In genomic region chr6:135053433-135053832, GRCh38 we compare ENCODE assay signal across 9 cellular contexts. TPM values are rescaled to one million over a fixed set of nuclear protein-coding genes. Genes with fewer than 3 reads are reported as not detected.
DNase-seq lines count a peak whose midpoint lies in the region; ATAC-seq and TF ChIP-seq lines count a peak whose summit lies in the region.
"Had no signal": no experiment of that assay in that cellular context is flagged by ENCODE, and none has a peak within 500 bp of the region (broad histone marks: within the 10 kb centered on the region; RNA-seq: fewer than 3 reads in every experiment).

No MANE protein-coding gene starts in this region.

- H3K4me1 Mint-ChIP-seq in activated CD8-positive, alpha-beta memory T cell treated with anti-CD3 and anti-CD28 coated beads, Interleukin-2, amount 10 ng/mL, durations not matched to agents 7 days and 5 days: peaks cover 44% of the 10 kb centered on the region
- H3K4me1 Mint-ChIP-seq in activated CD4-positive, alpha-beta memory T cell treated with anti-CD3 and anti-CD28 coated beads for 36 hours (ENCODE audit: low read depth): peaks cover 43% of the 10 kb centered on the region

- H3K27me3 ChIP-seq in stomach: no peaks in the 10 kb centered on the region

- no peak for ATAC-seq in activated CD8-positive, alpha-beta memory T cell treated with anti-CD3 and anti-CD28 coated beads, Interleukin-2, amount 10 ng/mL, durations not matched to agents 7 days and 5 days
- no peak for ATAC-seq in GM19324 (IDR thresholded peaks at IDR 0.05; ENCODE audit: low FRiP score, unreplicated experiment)

- POLR2A ChIA-PET in activated CD4-positive, alpha-beta memory T cell treated with anti-CD3 and anti-CD28 coated beads for 36 hours (lab: Charles Lee): interaction anchor here (0.8 to 2.5 kb wide), 2 partner anchors 34 to 41 kb away, joined by 7 to 25 read pairs; no protein-coding TSS in a partner anchor

- CTCF ChIA-PET in activated CD8-positive, alpha-beta memory T cell treated with anti-CD3 and anti-CD28 coated beads, Interleukin-2, amount 10 ng/mL, durations not matched to agents 7 days and 5 days (lab: Charles Lee): interaction anchor here (1.8 kb wide), 1 partner anchor 36 kb away, joined by 4 read pairs; no protein-coding TSS in a partner anchor
- CTCF ChIA-PET in activated CD4-positive, alpha-beta memory T cell treated with anti-CD3 and anti-CD28 coated beads for 36 hours (lab: Charles Lee): interaction anchor here (1.0 to 1.6 kb wide), 2 partner anchors 10 to 127 kb away, joined by 3 to 4 read pairs; partner anchors contain the start of gene MYB

- H3K27ac Mint-ChIP-seq in activated CD8-positive, alpha-beta memory T cell treated with anti-CD3 and anti-CD28 coated beads, Interleukin-2, amount 10 ng/mL, durations not matched to agents 7 days and 5 days: peak overlapping the region; percentile 92
- peak overlapping the region; percentile 96 for H3K27ac Mint-ChIP-seq in activated CD4-positive, alpha-beta memory T cell treated with anti-CD3 and anti-CD28 coated beads for 36 hours

- DNase-seq in activated CD8-positive, alpha-beta memory T cell treated with anti-CD3 and anti-CD28 coated beads, Interleukin-2, amount 10 ng/mL, durations not matched to agents 7 days and 5 days: no peak
- DNase-seq in activated CD8-positive, alpha-beta memory T cell treated with anti-CD3 and anti-CD28 coated beads for 24 hours: no peak
- no peak for DNase-seq in activated CD4-positive, alpha-beta memory T cell treated with anti-CD3 and anti-CD28 coated beads for 36 hours
- no peak for DNase-seq in stomach
- no peak for DNase-seq in NCI-H2171 treated with DMSO at 0.1 percent for 48 hours (lab: John Stamatoyannopoulos, UW)
- DNase-seq in LoVo (ENCODE audit: low spot score): no peak
- DNase-seq: COR-L47 had no signal

- H3K4me3 Mint-ChIP-seq in activated CD8-positive, alpha-beta memory T cell treated with anti-CD3 and anti-CD28 coated beads, Interleukin-2, amount 10 ng/mL, durations not matched to agents 7 days and 5 days: peak overlapping the region; percentile 95
- peak overlapping the region; percentile 92 for H3K4me3 Mint-ChIP-seq in activated CD4-positive, alpha-beta memory T cell treated with anti-CD3 and anti-CD28 coated beads for 36 hours

- TF ChIP-seq EP300 in stomach (IDR thresholded peaks at IDR 0.05): no peak

- no peaks in the 10 kb centered on the region for H3K27me3 Mint-ChIP-seq in activated CD8-positive, alpha-beta memory T cell treated with anti-CD3 and anti-CD28 coated beads, Interleukin-2, amount 10 ng/mL, durations not matched to agents 7 days and 5 days
- H3K27me3 Mint-ChIP-seq in activated CD4-positive, alpha-beta memory T cell treated with anti-CD3 and anti-CD28 coated beads for 36 hours: no peaks in the 10 kb centered on the region

- H3K4me1 ChIP-seq in stomach: peaks cover 22 to 46% (median 29%) of the 10 kb centered on the region in 4 donors

- H3K27ac ChIP-seq in stomach: peak overlapping the region in 3 of 5 donors; percentile 85 to 93 (median 89)

- 13 to 27% (median 20%) methylated on average over 2 of the region's 2 CpGs for WGBS in stomach, 5 donors

- intact Hi-C loops in activated CD4-positive, alpha-beta memory T cell treated with anti-CD3 and anti-CD28 coated beads for 36 hours (cut with micrococcal nuclease): loop anchor here (10.0 kb wide), 1 partner anchor 1231 kb away; the partner anchor contains the start of gene BCLAF1
- intact Hi-C loops in stomach (cut with DNase I; ENCODE audit: low total_unique reads): no loop called here

- no peaks in the 10 kb centered on the region for H3K9me3 ChIP-seq in stomach

- H3K4me3 ChIP-seq in iPS-11a (ENCODE audit: low read depth, low read length) (peak overlapping the region; percentile 86), stomach (peak overlapping the region; percentile 78 to 91 (median 82))

- H3K36me3 ChIP-seq in stomach: peaks cover 14 to 19% (median 18%) of the 10 kb centered on the region in 4 donors

- TF ChIP-seq POLR2A in stomach (IDR thresholded peaks at IDR 0.05): no peak

- no peaks in the 10 kb centered on the region for H3K9me3 Mint-ChIP-seq in activated CD8-positive, alpha-beta memory T cell treated with anti-CD3 and anti-CD28 coated beads, Interleukin-2, amount 10 ng/mL, durations not matched to agents 7 days and 5 days (ENCODE audit: low read depth)
- no peaks in the 10 kb centered on the region for H3K9me3 Mint-ChIP-seq in activated CD4-positive, alpha-beta memory T cell treated with anti-CD3 and anti-CD28 coated beads for 36 hours

- no peak for TF ChIP-seq CTCF in stomach (IDR thresholded peaks at IDR 0.05)

- peaks cover 29% of the 10 kb centered on the region for H3K36me3 Mint-ChIP-seq in activated CD8-positive, alpha-beta memory T cell treated with anti-CD3 and anti-CD28 coated beads, Interleukin-2, amount 10 ng/mL, durations not matched to agents 7 days and 5 days
- H3K36me3 Mint-ChIP-seq in activated CD4-positive, alpha-beta memory T cell treated with anti-CD3 and anti-CD28 coated beads for 36 hours: peaks cover 22% of the 10 kb centered on the region

RNA-seq across cellular contexts. Expression of gene HBS1L, which starts 1.2 kb away (rescaled TPM):
- 100 to 1,000 TPM in 1 of 2 experiments, 10 to 100 TPM in 1; 92.2 to 112 TPM for total RNA-seq in activated CD8-positive, alpha-beta memory T cell treated with anti-CD3 and anti-CD28 coated beads, Interleukin-2, amount 10 ng/mL, durations not matched to agents 7 days and 5 days
- 100 to 1,000 TPM; 117 to 123 TPM for total RNA-seq in activated CD4-positive, alpha-beta memory T cell treated with anti-CD3 and anti-CD28 coated beads for 36 hours
- total RNA-seq in stomach: 10 to 100 TPM; 18.1 to 63.5 (median 48.7) TPM
- polyA plus RNA-seq in stomach: 10 to 100 TPM; 14.3 to 28.2 (median 23.2) TPM
